ENCODE assay signal across 1 cellular context in the genomic region with DNA sequence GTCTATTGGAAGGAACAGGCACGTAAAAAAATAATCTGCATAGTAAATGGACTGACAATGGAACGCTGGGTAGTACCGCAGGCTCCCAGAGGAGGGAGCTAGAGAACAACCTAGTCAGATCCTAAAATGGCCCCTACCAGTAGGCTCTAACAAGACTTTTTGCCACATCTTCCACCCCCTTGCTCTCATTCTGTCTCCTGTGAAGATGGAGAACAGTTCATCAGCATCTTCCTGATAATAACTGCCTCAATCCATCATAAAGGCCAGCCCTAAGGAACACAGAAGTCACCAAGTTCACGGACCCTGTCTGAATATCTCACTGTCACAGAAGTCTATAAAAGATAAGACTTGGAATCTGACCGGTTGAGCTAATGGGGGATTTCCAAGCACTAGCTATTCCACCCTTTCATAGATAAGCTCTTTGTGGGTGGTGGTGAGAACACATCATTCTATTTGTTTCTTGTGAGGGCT.
TF ChIP-seq lines count a peak whose summit lies in the region.

No MANE protein-coding gene starts in this region.

TF ChIP-seq in HEK293, 187 proteins besides CTCF, POLR2A, EP300 and RAD21 (continued from another document):
- TF ChIP-seq, protein P1, sequence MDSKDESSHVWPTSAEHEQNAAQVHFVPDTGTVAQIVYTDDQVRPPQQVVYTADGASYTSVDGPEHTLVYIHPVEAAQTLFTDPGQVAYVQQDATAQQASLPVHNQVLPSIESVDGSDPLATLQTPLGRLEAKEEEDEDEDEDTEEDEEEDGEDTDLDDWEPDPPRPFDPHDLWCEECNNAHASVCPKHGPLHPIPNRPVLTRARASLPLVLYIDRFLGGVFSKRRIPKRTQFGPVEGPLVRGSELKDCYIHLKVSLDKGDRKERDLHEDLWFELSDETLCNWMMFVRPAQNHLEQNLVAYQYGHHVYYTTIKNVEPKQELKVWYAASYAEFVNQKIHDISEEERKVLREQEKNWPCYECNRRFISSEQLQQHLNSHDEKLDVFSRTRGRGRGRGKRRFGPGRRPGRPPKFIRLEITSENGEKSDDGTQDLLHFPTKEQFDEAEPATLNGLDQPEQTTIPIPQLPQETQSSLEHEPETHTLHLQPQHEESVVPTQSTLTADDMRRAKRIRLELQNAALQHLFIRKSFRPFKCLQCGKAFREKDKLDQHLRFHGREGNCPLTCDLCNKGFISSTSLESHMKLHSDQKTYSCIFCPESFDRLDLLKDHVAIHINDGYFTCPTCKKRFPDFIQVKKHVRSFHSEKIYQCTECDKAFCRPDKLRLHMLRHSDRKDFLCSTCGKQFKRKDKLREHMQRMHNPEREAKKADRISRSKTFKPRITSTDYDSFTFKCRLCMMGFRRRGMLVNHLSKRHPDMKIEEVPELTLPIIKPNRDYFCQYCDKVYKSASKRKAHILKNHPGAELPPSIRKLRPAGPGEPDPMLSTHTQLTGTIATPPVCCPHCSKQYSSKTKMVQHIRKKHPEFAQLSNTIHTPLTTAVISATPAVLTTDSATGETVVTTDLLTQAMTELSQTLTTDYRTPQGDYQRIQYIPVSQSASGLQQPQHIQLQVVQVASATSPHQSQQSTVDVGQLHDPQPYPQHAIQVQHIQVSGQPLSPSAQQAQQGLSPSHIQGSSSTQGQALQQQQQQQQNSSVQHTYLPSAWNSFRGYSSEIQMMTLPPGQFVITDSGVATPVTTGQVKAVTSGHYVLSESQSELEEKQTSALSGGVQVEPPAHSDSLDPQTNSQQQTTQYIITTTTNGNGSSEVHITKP (tag by site-specific recombination; IDR thresholded peaks at IDR 0.05) = peak; percentile 45; the same call in 1 of the 2 replicates
- TF ChIP-seq TCF7L2 (IDR thresholded peaks at IDR 0.05; ENCODE audit: borderline replicate concordance, low read depth, low read length) (no peak), BCL11B (tag by site-specific recombination; IDR thresholded peaks at IDR 0.05; ENCODE audit: low read depth) (no peak), ZNF548 (tag by site-specific recombination; IDR thresholded peaks at IDR 0.05) (no peak), YY2 (tag by site-specific recombination; IDR thresholded peaks at IDR 0.05) (peak; percentile 68; the same call in 1 of the 2 replicates), ZNF776 (tag by site-specific recombination; IDR thresholded peaks at IDR 0.05; ENCODE audit: borderline replicate concordance) (no peak), ZNF214 (tag by site-specific recombination; IDR thresholded peaks at IDR 0.05; ENCODE audit: borderline replicate concordance) (no peak), ZNF791 (tag by site-specific recombination; IDR thresholded peaks at IDR 0.05) (no peak), ZNF530 (tag by site-specific recombination; IDR thresholded peaks at IDR 0.05; ENCODE audit: low read depth) (no peak), ZBTB21 (tag by site-specific recombination; IDR thresholded peaks at IDR 0.05) (no peak), PRDM1 (tag by site-specific recombination; IDR thresholded peaks at IDR 0.05) (no peak), ZNF529 (tag by site-specific recombination; IDR thresholded peaks at IDR 0.05; ENCODE audit: insufficient replicate concordance) (no peak), ZFP41 (tag by site-specific recombination; IDR thresholded peaks at IDR 0.05; ENCODE audit: borderline replicate concordance) (no peak), ZBTB48 (tag by site-specific recombination; IDR thresholded peaks at IDR 0.05) (peak; percentile 48; the same call in 1 of the 2 replicates), ZNF768 (tag by site-specific recombination; IDR thresholded peaks at IDR 0.05) (no peak), ZNF747 (tag by site-specific recombination; IDR thresholded peaks at IDR 0.05) (no peak)
- TF ChIP-seq, protein P2, sequence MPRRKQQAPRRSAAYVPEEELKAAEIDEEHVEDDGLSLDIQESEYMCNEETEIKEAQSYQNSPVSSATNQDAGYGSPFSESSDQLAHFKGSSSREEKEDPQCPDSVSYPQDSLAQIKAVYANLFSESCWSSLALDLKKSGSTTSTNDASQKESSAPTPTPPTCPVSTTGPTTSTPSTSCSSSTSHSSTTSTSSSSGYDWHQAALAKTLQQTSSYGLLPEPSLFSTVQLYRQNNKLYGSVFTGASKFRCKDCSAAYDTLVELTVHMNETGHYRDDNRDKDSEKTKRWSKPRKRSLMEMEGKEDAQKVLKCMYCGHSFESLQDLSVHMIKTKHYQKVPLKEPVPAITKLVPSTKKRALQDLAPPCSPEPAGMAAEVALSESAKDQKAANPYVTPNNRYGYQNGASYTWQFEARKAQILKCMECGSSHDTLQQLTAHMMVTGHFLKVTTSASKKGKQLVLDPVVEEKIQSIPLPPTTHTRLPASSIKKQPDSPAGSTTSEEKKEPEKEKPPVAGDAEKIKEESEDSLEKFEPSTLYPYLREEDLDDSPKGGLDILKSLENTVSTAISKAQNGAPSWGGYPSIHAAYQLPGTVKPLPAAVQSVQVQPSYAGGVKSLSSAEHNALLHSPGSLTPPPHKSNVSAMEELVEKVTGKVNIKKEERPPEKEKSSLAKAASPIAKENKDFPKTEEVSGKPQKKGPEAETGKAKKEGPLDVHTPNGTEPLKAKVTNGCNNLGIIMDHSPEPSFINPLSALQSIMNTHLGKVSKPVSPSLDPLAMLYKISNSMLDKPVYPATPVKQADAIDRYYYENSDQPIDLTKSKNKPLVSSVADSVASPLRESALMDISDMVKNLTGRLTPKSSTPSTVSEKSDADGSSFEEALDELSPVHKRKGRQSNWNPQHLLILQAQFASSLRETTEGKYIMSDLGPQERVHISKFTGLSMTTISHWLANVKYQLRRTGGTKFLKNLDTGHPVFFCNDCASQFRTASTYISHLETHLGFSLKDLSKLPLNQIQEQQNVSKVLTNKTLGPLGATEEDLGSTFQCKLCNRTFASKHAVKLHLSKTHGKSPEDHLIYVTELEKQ (tag by site-specific recombination; IDR thresholded peaks at IDR 0.05; ENCODE audit: borderline replicate concordance) = no peak
- TF ChIP-seq, protein P3, sequence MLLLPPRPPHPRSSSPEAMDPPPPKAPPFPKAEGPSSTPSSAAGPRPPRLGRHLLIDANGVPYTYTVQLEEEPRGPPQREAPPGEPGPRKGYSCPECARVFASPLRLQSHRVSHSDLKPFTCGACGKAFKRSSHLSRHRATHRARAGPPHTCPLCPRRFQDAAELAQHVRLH (tag by site-specific recombination; IDR thresholded peaks at IDR 0.05) = no peak; the same call in 1 of the 2 replicates
- TF ChIP-seq, protein P4, sequence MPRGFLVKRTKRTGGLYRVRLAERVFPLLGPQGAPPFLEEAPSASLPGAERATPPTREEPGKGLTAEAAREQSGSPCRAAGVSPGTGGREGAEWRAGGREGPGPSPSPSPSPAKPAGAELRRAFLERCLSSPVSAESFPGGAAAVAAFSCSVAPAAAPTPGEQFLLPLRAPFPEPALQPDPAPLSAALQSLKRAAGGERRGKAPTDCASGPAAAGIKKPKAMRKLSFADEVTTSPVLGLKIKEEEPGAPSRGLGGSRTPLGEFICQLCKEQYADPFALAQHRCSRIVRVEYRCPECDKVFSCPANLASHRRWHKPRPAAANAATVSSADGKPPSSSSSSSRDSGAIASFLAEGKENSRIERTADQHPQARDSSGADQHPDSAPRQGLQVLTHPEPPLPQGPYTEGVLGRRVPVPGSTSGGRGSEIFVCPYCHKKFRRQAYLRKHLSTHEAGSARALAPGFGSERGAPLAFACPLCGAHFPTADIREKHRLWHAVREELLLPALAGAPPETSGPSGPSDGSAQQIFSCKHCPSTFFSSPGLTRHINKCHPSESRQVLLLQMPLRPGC (tag by site-specific recombination; IDR thresholded peaks at IDR 0.05) = no peak
- TF ChIP-seq, protein P5, sequence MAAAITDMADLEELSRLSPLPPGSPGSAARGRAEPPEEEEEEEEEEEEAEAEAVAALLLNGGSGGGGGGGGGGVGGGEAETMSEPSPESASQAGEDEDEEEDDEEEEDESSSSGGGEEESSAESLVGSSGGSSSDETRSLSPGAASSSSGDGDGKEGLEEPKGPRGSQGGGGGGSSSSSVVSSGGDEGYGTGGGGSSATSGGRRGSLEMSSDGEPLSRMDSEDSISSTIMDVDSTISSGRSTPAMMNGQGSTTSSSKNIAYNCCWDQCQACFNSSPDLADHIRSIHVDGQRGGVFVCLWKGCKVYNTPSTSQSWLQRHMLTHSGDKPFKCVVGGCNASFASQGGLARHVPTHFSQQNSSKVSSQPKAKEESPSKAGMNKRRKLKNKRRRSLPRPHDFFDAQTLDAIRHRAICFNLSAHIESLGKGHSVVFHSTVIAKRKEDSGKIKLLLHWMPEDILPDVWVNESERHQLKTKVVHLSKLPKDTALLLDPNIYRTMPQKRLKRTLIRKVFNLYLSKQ (tag by site-specific recombination; IDR thresholded peaks at IDR 0.05; ENCODE audit: borderline replicate concordance) = no peak
- TF ChIP-seq, protein P6, sequence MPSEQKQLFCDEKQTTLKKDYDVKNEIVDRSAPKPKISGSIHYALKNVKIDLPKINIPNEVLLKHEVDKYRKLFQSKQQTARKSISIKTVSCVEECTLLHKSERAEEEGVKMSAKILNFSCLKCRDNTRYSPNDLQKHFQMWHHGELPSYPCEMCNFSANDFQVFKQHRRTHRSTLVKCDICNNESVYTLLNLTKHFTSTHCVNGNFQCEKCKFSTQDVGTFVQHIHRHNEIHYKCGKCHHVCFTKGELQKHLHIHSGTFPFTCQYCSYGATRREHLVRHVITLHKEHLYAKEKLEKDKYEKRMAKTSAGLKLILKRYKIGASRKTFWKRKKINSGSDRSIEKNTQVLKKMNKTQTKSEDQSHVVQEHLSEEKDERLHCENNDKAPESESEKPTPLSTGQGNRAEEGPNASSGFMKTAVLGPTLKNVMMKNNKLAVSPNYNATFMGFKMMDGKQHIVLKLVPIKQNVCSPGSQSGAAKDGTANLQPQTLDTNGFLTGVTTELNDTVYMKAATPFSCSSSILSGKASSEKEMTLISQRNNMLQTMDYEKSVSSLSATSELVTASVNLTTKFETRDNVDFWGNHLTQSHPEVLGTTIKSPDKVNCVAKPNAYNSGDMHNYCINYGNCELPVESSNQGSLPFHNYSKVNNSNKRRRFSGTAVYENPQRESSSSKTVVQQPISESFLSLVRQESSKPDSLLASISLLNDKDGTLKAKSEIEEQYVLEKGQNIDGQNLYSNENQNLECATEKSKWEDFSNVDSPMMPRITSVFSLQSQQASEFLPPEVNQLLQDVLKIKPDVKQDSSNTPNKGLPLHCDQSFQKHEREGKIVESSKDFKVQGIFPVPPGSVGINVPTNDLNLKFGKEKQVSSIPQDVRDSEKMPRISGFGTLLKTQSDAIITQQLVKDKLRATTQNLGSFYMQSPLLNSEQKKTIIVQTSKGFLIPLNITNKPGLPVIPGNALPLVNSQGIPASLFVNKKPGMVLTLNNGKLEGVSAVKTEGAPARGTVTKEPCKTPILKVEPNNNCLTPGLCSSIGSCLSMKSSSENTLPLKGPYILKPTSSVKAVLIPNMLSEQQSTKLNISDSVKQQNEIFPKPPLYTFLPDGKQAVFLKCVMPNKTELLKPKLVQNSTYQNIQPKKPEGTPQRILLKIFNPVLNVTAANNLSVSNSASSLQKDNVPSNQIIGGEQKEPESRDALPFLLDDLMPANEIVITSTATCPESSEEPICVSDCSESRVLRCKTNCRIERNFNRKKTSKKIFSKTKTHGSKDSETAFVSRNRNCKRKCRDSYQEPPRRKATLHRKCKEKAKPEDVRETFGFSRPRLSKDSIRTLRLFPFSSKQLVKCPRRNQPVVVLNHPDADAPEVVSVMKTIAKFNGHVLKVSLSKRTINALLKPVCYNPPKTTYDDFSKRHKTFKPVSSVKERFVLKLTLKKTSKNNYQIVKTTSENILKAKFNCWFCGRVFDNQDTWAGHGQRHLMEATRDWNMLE (tag by site-specific recombination; conservative IDR thresholded peaks at IDR 0.05; ENCODE audit: low read depth) = peak; percentile 49
- TF ChIP-seq, protein P7, sequence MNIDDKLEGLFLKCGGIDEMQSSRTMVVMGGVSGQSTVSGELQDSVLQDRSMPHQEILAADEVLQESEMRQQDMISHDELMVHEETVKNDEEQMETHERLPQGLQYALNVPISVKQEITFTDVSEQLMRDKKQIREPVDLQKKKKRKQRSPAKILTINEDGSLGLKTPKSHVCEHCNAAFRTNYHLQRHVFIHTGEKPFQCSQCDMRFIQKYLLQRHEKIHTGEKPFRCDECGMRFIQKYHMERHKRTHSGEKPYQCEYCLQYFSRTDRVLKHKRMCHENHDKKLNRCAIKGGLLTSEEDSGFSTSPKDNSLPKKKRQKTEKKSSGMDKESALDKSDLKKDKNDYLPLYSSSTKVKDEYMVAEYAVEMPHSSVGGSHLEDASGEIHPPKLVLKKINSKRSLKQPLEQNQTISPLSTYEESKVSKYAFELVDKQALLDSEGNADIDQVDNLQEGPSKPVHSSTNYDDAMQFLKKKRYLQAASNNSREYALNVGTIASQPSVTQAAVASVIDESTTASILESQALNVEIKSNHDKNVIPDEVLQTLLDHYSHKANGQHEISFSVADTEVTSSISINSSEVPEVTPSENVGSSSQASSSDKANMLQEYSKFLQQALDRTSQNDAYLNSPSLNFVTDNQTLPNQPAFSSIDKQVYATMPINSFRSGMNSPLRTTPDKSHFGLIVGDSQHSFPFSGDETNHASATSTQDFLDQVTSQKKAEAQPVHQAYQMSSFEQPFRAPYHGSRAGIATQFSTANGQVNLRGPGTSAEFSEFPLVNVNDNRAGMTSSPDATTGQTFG (tag by site-specific recombination; IDR thresholded peaks at IDR 0.05; ENCODE audit: borderline replicate concordance) = no peak
